ENCODE assay signal across 9 cellular contexts in genomic region chr15:64430000-64430735, GRCh38. TPM values are rescaled to one million over a fixed set of nuclear protein-coding genes. Genes with fewer than 3 reads are reported as not detected.
DNase-seq lines count a peak whose midpoint lies in the region; ATAC-seq and TF ChIP-seq lines count a peak whose summit lies in the region.
"Had no signal": no experiment of that assay in that cellular context is flagged by ENCODE, and none has a peak within 500 bp of the region (broad histone marks: within the 10 kb centered on the region; RNA-seq: fewer than 3 reads in every experiment).

No MANE protein-coding gene starts in this region.

- DNase-seq in NCI-H748 (lab: John Stamatoyannopoulos, UW; ENCODE audit: unreplicated experiment) (peak; percentile 2), NCI-H748 treated with DMSO at 0.1 percent for 48 hours (lab: John Stamatoyannopoulos, UW) (no peak), NCI-H2081 treated with DMSO at 0.1 percent for 48 hours (lab: John Stamatoyannopoulos, UW) (peak; percentile 20), fibroblast of mammary gland (ENCODE audit: low read depth) (peak; percentile 95), prostate gland (ENCODE audit: low spot score) (peak; percentile 8), left colon (no peak), GOT3 (lab: John Stamatoyannopoulos, UW) (no peak)
- DNase-seq in activated CD4-positive, alpha-beta memory T cell treated with anti-CD3 and anti-CD28 coated beads for 36 hours = peak; percentile 45

- no peak for ATAC-seq in left colon
- ATAC-seq: A549 had no signal

- intact Hi-C loops in activated CD4-positive, alpha-beta memory T cell treated with anti-CD3 and anti-CD28 coated beads for 36 hours (cut with micrococcal nuclease) = loop anchor here (1.0 to 5.0 kb wide), 4 partner anchors 14 to 222 kb away; partner anchors contain the start of gene ZNF609
- intact Hi-C loops in prostate gland (cut with DNase I) (loop anchor here (2.0 to 5.0 kb wide), 2 partner anchors 252 to 299 kb away; no protein-coding TSS in a partner anchor), left colon (cut with DNase I, micrococcal nuclease) (loop anchor here in 1 of 2 donors (10.0 kb wide), 1 partner anchor 225 kb away; no protein-coding TSS in a partner anchor)

- peaks cover 35% of the 10 kb centered on the region for H3K4me1 Mint-ChIP-seq in activated CD4-positive, alpha-beta memory T cell treated with anti-CD3 and anti-CD28 coated beads for 36 hours (ENCODE audit: low read depth)

- H3K36me3 Mint-ChIP-seq in activated CD4-positive, alpha-beta memory T cell treated with anti-CD3 and anti-CD28 coated beads for 36 hours = peaks cover 9% of the 10 kb centered on the region

- CTCF ChIA-PET in activated CD4-positive, alpha-beta memory T cell treated with anti-CD3 and anti-CD28 coated beads for 36 hours (lab: Charles Lee) = interaction anchor here (0.7 to 1.4 kb wide), 4 partner anchors 30 to 298 kb away, joined by 4 to 6 read pairs (median 4); partner anchors contain the start of genes TRIP4 and ZNF609

- 12% methylated on average over 3 of the region's 3 CpGs for WGBS in prostate gland

- H3K27me3 Mint-ChIP-seq in activated CD4-positive, alpha-beta memory T cell treated with anti-CD3 and anti-CD28 coated beads for 36 hours = no peaks in the 10 kb centered on the region

- H3K9me3 Mint-ChIP-seq in activated CD4-positive, alpha-beta memory T cell treated with anti-CD3 and anti-CD28 coated beads for 36 hours = no peaks in the 10 kb centered on the region

- H3K4me1 ChIP-seq in prostate gland (replicated peaks) = no peaks in the 10 kb centered on the region

- POLR2A ChIA-PET in activated CD4-positive, alpha-beta memory T cell treated with anti-CD3 and anti-CD28 coated beads for 36 hours (lab: Charles Lee) = interaction anchor here (0.9 to 1.0 kb wide), 2 partner anchors 14 to 31 kb away, joined by 3 to 4 read pairs; no protein-coding TSS in a partner anchor

- no peaks in the 10 kb centered on the region for H3K27me3 ChIP-seq in prostate gland (replicated peaks; ENCODE audit: insufficient read depth)

- peak overlapping the region in 1 of 2 donors; percentile 35 for H3K27ac ChIP-seq in prostate gland
- H3K27ac ChIP-seq: A549 had no signal

- H3K4me3 Mint-ChIP-seq in activated CD4-positive, alpha-beta memory T cell treated with anti-CD3 and anti-CD28 coated beads for 36 hours = no peak overlapping the region

- H3K9me3 ChIP-seq in prostate gland = no peaks in the 10 kb centered on the region
- H3K9me3 ChIP-seq: A549 had no signal

- no peaks in the 10 kb centered on the region for H3K36me3 ChIP-seq in prostate gland

- peak overlapping the region; percentile 75 for H3K27ac Mint-ChIP-seq in activated CD4-positive, alpha-beta memory T cell treated with anti-CD3 and anti-CD28 coated beads for 36 hours

- H3K4me3 ChIP-seq in fibroblast of mammary gland (ENCODE audit: control insufficient read depth, low read depth, low read length) (no peak overlapping the region), prostate gland (no peak overlapping the region)
- H3K4me3 ChIP-seq: A549 had no signal

- TF ChIP-seq CTCF in fibroblast of mammary gland (conservative IDR thresholded peaks at IDR 0.05; ENCODE audit: control insufficient read depth, insufficient read depth, low read depth, low read length) (no peak), prostate gland (IDR thresholded peaks at IDR 0.05) (no peak)

- no peak for TF ChIP-seq POLR2A in prostate gland (IDR thresholded peaks at IDR 0.05)

RNA-seq across cellular contexts. Expression of gene ZNF609, which starts 30.2 kb away (rescaled TPM):
- 10 to 100 TPM; 38.5 to 38.7 TPM for total RNA-seq in activated CD4-positive, alpha-beta memory T cell treated with anti-CD3 and anti-CD28 coated beads for 36 hours
- total RNA-seq in prostate gland (10 to 100 TPM; 29.1 to 45.7 TPM), left colon (10 to 100 TPM; 26.3 to 35.3 TPM)

RNA-seq across cellular contexts. Expression of gene TRIP4, which starts 42.5 kb away (rescaled TPM):
- 10 to 100 TPM; 21.7 to 22.2 TPM for total RNA-seq in activated CD4-positive, alpha-beta memory T cell treated with anti-CD3 and anti-CD28 coated beads for 36 hours
- total RNA-seq in prostate gland (10 to 100 TPM; 14.6 to 17.6 TPM), left colon (10 to 100 TPM; 34.2 to 34.4 TPM)

RNA-seq across cellular contexts. Expression of gene PCLAF, which starts 48.9 kb away (rescaled TPM):
- 10 to 100 TPM; 82.4 to 85.8 TPM for total RNA-seq in activated CD4-positive, alpha-beta memory T cell treated with anti-CD3 and anti-CD28 coated beads for 36 hours
- total RNA-seq in prostate gland = 1 to 10 TPM; 4.8 to 5.5 TPM
- 10 to 100 TPM in 1 of 2 donors, 1 to 10 TPM in 1; 5.0 to 11.9 TPM for total RNA-seq in left colon

Comparison
In these comparisons a context has a peak if more than half of its experiments do, and no peak if none do; other contexts are left out.
1. DNase-seq: peak in NCI-H748 (single experiment), NCI-H2081 treated with DMSO at 0.1 percent for 48 hours (single experiment), activated CD4-positive, alpha-beta memory T cell treated with anti-CD3 and anti-CD28 coated beads for 36 hours (single experiment), fibroblast of mammary gland (single experiment) and prostate gland (single experiment); none in NCI-H748 treated with DMSO at 0.1 percent for 48 hours (single experiment), left colon (0 of 2) and GOT3 (single experiment).
2. RNA of gene PCLAF, which starts 48.9 kb away (total RNA-seq): 82.4 to 85.8 TPM in activated CD4-positive, alpha-beta memory T cell treated with anti-CD3 and anti-CD28 coated beads for 36 hours; 5.0 to 11.9 TPM in left colon and 4.8 to 5.5 TPM in prostate gland; every median in the first group is over 4 times any median in the second.